In the genomic region with DNA sequence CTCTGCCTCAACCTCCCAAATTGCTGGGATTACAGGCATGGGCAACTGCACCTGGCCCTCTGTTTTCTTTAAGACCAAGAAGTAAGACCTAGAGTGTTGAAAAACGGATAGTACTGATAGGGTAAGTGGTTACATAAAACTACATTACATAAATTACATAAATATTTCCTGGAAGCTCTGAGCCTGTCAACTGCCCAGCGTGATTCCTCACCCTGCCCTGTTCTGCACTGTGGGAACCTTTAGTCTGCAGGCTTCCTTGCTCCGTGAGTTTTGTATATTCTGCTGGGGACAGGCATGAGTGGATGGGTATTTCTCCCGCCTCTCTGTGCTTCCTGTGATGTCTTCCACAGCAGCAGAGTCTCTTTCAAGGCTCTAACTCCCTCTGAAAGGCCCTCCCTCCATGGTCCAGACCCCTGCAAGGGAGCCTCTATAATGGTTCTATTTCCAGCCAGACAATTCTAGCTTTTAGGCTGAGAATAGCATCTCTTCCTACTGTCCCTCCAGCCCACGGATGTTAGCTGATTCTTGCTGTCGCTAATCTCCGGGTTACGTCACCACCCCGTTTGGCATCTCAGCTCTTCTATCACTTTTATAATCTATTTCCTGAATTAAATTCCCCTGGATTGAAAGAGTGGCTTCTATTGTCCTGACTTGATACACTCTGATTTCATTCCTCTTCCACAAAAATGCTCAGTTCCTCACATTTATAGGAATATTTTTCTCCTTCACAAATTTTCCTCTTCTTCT, we compare ENCODE assay signal across 32 cellular contexts. TPM values are rescaled to one million over a fixed set of nuclear protein-coding genes. Genes with fewer than 3 reads are reported as not detected.
DNase-seq lines count a peak whose midpoint lies in the region; FAIRE-seq and TF ChIP-seq lines count a peak whose summit lies in the region.
"Had no signal": no experiment of that assay in that cellular context is flagged by ENCODE, and none has a peak within 500 bp of the region (broad histone marks: within the 10 kb centered on the region; RNA-seq: fewer than 3 reads in every experiment).

No MANE protein-coding gene starts in this region.

- H3K4me3 ChIP-seq in HEK293 (ENCODE audit: low read depth, low read length), result no peak overlapping the region
- no peak overlapping the region for H3K4me3 ChIP-seq in mesenchymal stem cell (ENCODE audit: insufficient read depth in 1 of 2, low read depth in 1 of 2, low read length in 2 of 2)
- H3K4me3 ChIP-seq in skeletal muscle satellite cell (ENCODE audit: low read length), result no peak overlapping the region
- H3K4me3 ChIP-seq in vagina, result no peak overlapping the region
- H3K4me3 ChIP-seq: ascending aorta, thoracic aorta had no signal

- no peak overlapping the region for H3K23ac ChIP-seq in mesenchymal stem cell (ENCODE audit: low read length in 2 of 2)

- TF ChIP-seq CTCF in HEK293 (tag by site-specific recombination; IDR thresholded peaks at IDR 0.05) (no peak), vagina (IDR thresholded peaks at IDR 0.05) (no peak)

- H3K27ac ChIP-seq in HEK293 (ENCODE audit: extremely low read depth, low read depth, low read length), result no peak overlapping the region
- peak overlapping the region; percentile 44 for H3K27ac ChIP-seq in angular gyrus (ENCODE audit: low read depth, low read length)
- no peak overlapping the region for H3K27ac ChIP-seq in mesenchymal stem cell (ENCODE audit: low read length, poor library complexity, severe bottlenecking)
- no peak overlapping the region for H3K27ac ChIP-seq in vagina
- H3K27ac ChIP-seq: ascending aorta, thoracic aorta had no signal

- no peak overlapping the region for H4K8ac ChIP-seq in mesenchymal stem cell (ENCODE audit: low read length)

- peak overlapping the region; percentile 53 for H3K4me2 ChIP-seq in mesenchymal stem cell (ENCODE audit: low read length, poor library complexity, severe bottlenecking)
- peak overlapping the region; percentile 6 for H3K4me2 ChIP-seq in skeletal muscle satellite cell (ENCODE audit: low read length)

- no peak overlapping the region for H3K14ac ChIP-seq in mesenchymal stem cell (ENCODE audit: low read length in 2 of 2)

- no peak overlapping the region for H4K91ac ChIP-seq in mesenchymal stem cell (ENCODE audit: low read length)

- no peak overlapping the region for H3K18ac ChIP-seq in mesenchymal stem cell (ENCODE audit: low read depth in 1 of 2, low read length in 2 of 2)

- H2AFZ ChIP-seq in mesenchymal stem cell (ENCODE audit: low read depth, low read length), result no peak overlapping the region

- TF ChIP-seq POLR2A in vagina (IDR thresholded peaks at IDR 0.05) (no peak), GM12891 (IDR thresholded peaks at IDR 0.05; ENCODE audit: low read depth, low read length) (no peak)

- intact Hi-C loops in vagina (cut with DNase I), result loop anchor here (10.0 kb wide), 1 partner anchor 330 kb away; no protein-coding TSS in a partner anchor

- FAIRE-seq in GM12891 (lab: Jason Lieb, UNC), result no peak
- FAIRE-seq: GM18507, islet of Langerhans had no signal

- peaks cover 5 to 38% of the 10 kb centered on the region in 2 experiments for H3K27me3 ChIP-seq in mesenchymal stem cell (ENCODE audit: control insufficient read depth in 1 of 2, insufficient read depth in 1 of 2, low read length in 2 of 2)
- H3K27me3 ChIP-seq in skeletal muscle satellite cell (ENCODE audit: control insufficient read depth, insufficient read depth, low read length), result peaks cover 36% of the 10 kb centered on the region
- H3K27me3 ChIP-seq in vagina, result no peaks in the 10 kb centered on the region
- H3K27me3 ChIP-seq: ascending aorta had no signal

- H3K79me1 ChIP-seq in mesenchymal stem cell (replicated peaks; ENCODE audit: low read length, poor library complexity, severe bottlenecking), result no peaks in the 10 kb centered on the region

- no peak overlapping the region for H2BK15ac ChIP-seq in mesenchymal stem cell (ENCODE audit: low read depth, poor library complexity, severe bottlenecking)

- no peaks in the 10 kb centered on the region for H3K36me3 ChIP-seq in HEK293 (ENCODE audit: control insufficient read depth in 2 of 2, insufficient read depth in 1 of 2, low read length in 2 of 2)
- H3K36me3 ChIP-seq in mesenchymal stem cell (ENCODE audit: control insufficient read depth in 1 of 2, insufficient read depth in 2 of 2, low read depth in 1 of 2, low read length in 2 of 2), result no peaks in the 10 kb centered on the region
- H3K36me3 ChIP-seq in skeletal muscle satellite cell (ENCODE audit: insufficient read depth, low read length), result no peaks in the 10 kb centered on the region
- H3K36me3 ChIP-seq in vagina, result no peaks in the 10 kb centered on the region
- H3K36me3 ChIP-seq: ascending aorta, thoracic aorta had no signal

- no peak overlapping the region for H2BK5ac ChIP-seq in mesenchymal stem cell (ENCODE audit: low read depth, low read length, poor library complexity, severe bottlenecking)

- no peak overlapping the region for H3K4ac ChIP-seq in mesenchymal stem cell (ENCODE audit: low read depth in 1 of 2, low read length in 2 of 2)

- POLR2A ChIA-PET in HEK293 (lab: Yijun Ruan, JAX), result no interaction called here

- H3K4me1 ChIP-seq in HEK293 (ENCODE audit: control insufficient read depth, insufficient read depth, low read length) (no peaks in the 10 kb centered on the region), mesenchymal stem cell (ENCODE audit: control insufficient read depth, insufficient read depth, low read depth, low read length) (peaks cover 4% of the 10 kb centered on the region), skeletal muscle satellite cell (ENCODE audit: control insufficient read depth, insufficient read depth, low read length) (no peaks in the 10 kb centered on the region), vagina (no peaks in the 10 kb centered on the region)
- H3K4me1 ChIP-seq: ascending aorta had no signal

- peak overlapping the region; percentile 15 for H3K9ac ChIP-seq in mesenchymal stem cell (ENCODE audit: low read length)
- H3K9ac ChIP-seq in skeletal muscle satellite cell (ENCODE audit: low read depth, low read length), result no peak overlapping the region

- H3K9me3 ChIP-seq in HEK293 (ENCODE audit: control insufficient read depth, insufficient read depth, low read depth, low read length) (no peaks in the 10 kb centered on the region), mesenchymal stem cell (ENCODE audit: control insufficient read depth, low read length) (no peaks in the 10 kb centered on the region), skeletal muscle satellite cell (replicated peaks; ENCODE audit: low read length) (no peaks in the 10 kb centered on the region), vagina (no peaks in the 10 kb centered on the region)
- H3K9me3 ChIP-seq: thoracic aorta had no signal

- H2BK12ac ChIP-seq in mesenchymal stem cell (ENCODE audit: low read length in 2 of 2), result no peak overlapping the region

- DNase-seq in mesenchymal stem cell (no peak), vagina (ENCODE audit: extremely low spot score in 2 of 2) (no peak), GM12891 (ENCODE audit: insufficient read length, low spot score) (no peak), foreskin melanocyte (no peak)
- DNase-seq: activated CD4-positive, alpha-beta T cell treated with anti-CD3 and anti-CD28 coated beads for 4 hours; activated CD8-positive, alpha-beta memory T cell treated with anti-CD3 and anti-CD28 coated beads for 24 hours; activated effector memory CD4-positive, alpha-beta T cell treated with Interleukin-2 at 50 U/mL for 16 hours; activated T-cell treated with anti-CD3 and anti-CD28 coated beads for 4 hours; CD8-positive, alpha-beta memory T cell; EL; head of caudate nucleus; Karpas-422; NCI-H2029; NCI-H526 treated with DMSO at 0.1 percent for 48 hours; SHP77; stimulated activated CD4-positive, alpha-beta T cell treated with anti-CD3 and anti-CD28 coated beads, Interleukin-2, amount 100 ng/mL, for 24 hours; stimulated activated naive CD8-positive, alpha-beta T cell treated with anti-CD3 and anti-CD28 coated beads, Interleukin-15, Interleukin-2, amounts not matched to agents 100 U/mL and 50 U/mL, for 24 hours; T-helper 17 cell had no signal

- 73% methylated on average over 8 of the region's 9 CpGs for WGBS in mesenchymal stem cell

- H2AK5ac ChIP-seq in mesenchymal stem cell (ENCODE audit: low read length, severe bottlenecking), result no peak overlapping the region

- CTCF ChIA-PET in HEK293 (lab: Yijun Ruan, JAX), result interaction anchor here (0.6 to 6.4 kb wide), 5 partner anchors 27 to 329 kb away, joined by 3 to 48 read pairs (median 4); no protein-coding TSS in a partner anchor

- no peak overlapping the region for H2BK120ac ChIP-seq in mesenchymal stem cell (ENCODE audit: low read depth, low read length)

TF ChIP-seq in HEK293, 187 proteins besides CTCF, POLR2A, EP300 and RAD21 (continues in another document):
- TF ChIP-seq ZNF776 (tag by site-specific recombination; IDR thresholded peaks at IDR 0.05; ENCODE audit: borderline replicate concordance) (no peak), ZNF670 (tag by site-specific recombination; IDR thresholded peaks at IDR 0.05; ENCODE audit: low read depth) (no peak), ZNF660 (tag by site-specific recombination; IDR thresholded peaks at IDR 0.05) (no peak), ZBTB17 (tag by site-specific recombination; IDR thresholded peaks at IDR 0.05) (0 out of 2 replicates have a peak, but pooled peaks have one; percentile 25), ZSCAN30 (tag by site-specific recombination; IDR thresholded peaks at IDR 0.05) (no peak), ZSCAN16 (tag by site-specific recombination; IDR thresholded peaks at IDR 0.05) (no peak)

TF ChIP-seq in GM12891, 5 proteins besides CTCF, POLR2A, EP300 and RAD21:
- no peak for TF ChIP-seq SPI1 (IDR thresholded peaks at IDR 0.05; ENCODE audit: low read depth, low read length)
- TF ChIP-seq PAX5 (IDR thresholded peaks at IDR 0.05; ENCODE audit: insufficient read depth, low read length, severe bottlenecking), result no peak
- TF ChIP-seq TAF1 (IDR thresholded peaks at IDR 0.05; ENCODE audit: low read depth, low read length), result no peak
- TF ChIP-seq POLR2AphosphoS5 (IDR thresholded peaks at IDR 0.05; ENCODE audit: low read depth, low read length), result no peak
- no peak for TF ChIP-seq POU2F2 (IDR thresholded peaks at IDR 0.05; ENCODE audit: low read depth, low read length)

RNA-seq across cellular contexts. Expression of a gene that starts 49.5 kb away (rescaled TPM):
- polyA plus RNA-seq in mesenchymal stem cell (2013, experiment 1 of 2), result 3.5 TPM
- polyA plus RNA-seq in mesenchymal stem cell (2013, experiment 2 of 2), result 3.6 TPM
- 7.1 and 9.8 TPM in 2 replicates for total RNA-seq in skeletal muscle satellite cell (2012; rRNA removed)
- 21.4 TPM for total RNA-seq in vagina
- polyA plus RNA-seq in GM12891 (2012; ENCODE audit: low read depth, missing spikeins), result 1.7 TPM

RNA-seq across cellular contexts. Expression of a gene that starts 49.5 kb away (rescaled TPM):
- not detected for polyA plus RNA-seq in mesenchymal stem cell (2013, experiment 1 of 2)
- not detected for polyA plus RNA-seq in mesenchymal stem cell (2013, experiment 2 of 2)
- not detected in 2 replicates for total RNA-seq in skeletal muscle satellite cell (2012; rRNA removed)
- not detected for total RNA-seq in vagina
- polyA plus RNA-seq in GM12891 (2012; ENCODE audit: low read depth, missing spikeins), result not detected
- total RNA-seq: ascending aorta; cardiac septum; CD8-positive, alpha-beta memory T cell; esophagus mucosa; fibroblast of villous mesenchyme; liver; natural killer cell treated with Interleukin-12 subunit alpha and Interleukin-12 subunit beta and Interleukin-15 and Interleukin-18, amount 100 ng/mL, for 72 hours; T-helper 17 cell; thoracic aorta had no signal
- polyA plus RNA-seq: AG04450; BJ; CD8-positive, alpha-beta memory T cell; liver had no signal

RNA-seq across cellular contexts. Expression of a gene that starts 54.8 kb away (rescaled TPM):
- not detected for polyA plus RNA-seq in mesenchymal stem cell (2013, experiment 1 of 2)
- not detected for polyA plus RNA-seq in mesenchymal stem cell (2013, experiment 2 of 2)
- total RNA-seq in skeletal muscle satellite cell (2012; rRNA removed), result not detected in 2 replicates
- not detected for total RNA-seq in vagina
- not detected for polyA plus RNA-seq in GM12891 (2012; ENCODE audit: low read depth, missing spikeins)
- total RNA-seq: ascending aorta; cardiac septum; CD8-positive, alpha-beta memory T cell; esophagus mucosa; fibroblast of villous mesenchyme; liver; natural killer cell treated with Interleukin-12 subunit alpha and Interleukin-12 subunit beta and Interleukin-15 and Interleukin-18, amount 100 ng/mL, for 72 hours; T-helper 17 cell; thoracic aorta had no signal
- polyA plus RNA-seq: AG04450; BJ; CD8-positive, alpha-beta memory T cell; liver had no signal
